ENCODE assay signal across 17 cellular contexts in the genomic region with DNA sequence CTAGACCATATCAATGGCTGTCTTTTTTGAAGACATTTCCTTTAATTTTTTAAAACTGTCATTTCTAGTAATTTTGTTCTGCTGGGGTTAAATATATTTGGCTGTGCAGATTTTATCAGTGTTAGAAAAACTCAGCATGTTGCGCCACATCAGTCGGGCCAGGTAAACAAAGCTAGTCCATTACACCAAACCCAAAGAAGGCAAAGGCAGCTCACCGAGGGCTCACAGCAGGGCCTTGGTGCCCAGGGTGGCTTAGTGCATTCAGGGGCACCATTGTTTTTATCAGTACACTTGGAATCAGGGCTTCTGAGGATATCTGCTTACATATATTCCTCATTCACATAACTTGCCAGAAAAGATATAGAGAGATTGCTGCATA. TPM values are rescaled to one million over a fixed set of nuclear protein-coding genes. Genes with fewer than 3 reads are reported as not detected.
DNase-seq lines count a peak whose midpoint lies in the region; ATAC-seq, FAIRE-seq and TF ChIP-seq lines count a peak whose summit lies in the region.
"Had no signal": no experiment of that assay in that cellular context is flagged by ENCODE, and none has a peak within 500 bp of the region (broad histone marks: within the 10 kb centered on the region; RNA-seq: fewer than 3 reads in every experiment).

No MANE protein-coding gene starts in this region.

- peak overlapping the region; percentile 6 to 17 for H3K18ac ChIP-seq in mesenchymal stem cell (ENCODE audit: low read depth in 1 of 2, low read length in 2 of 2)

- H2AK5ac ChIP-seq in mesenchymal stem cell (ENCODE audit: low read length, severe bottlenecking): no peak overlapping the region

- peaks cover 98% of the 10 kb centered on the region for H3K4me1 ChIP-seq in body of pancreas
- peaks cover 10% of the 10 kb centered on the region for H3K4me1 ChIP-seq in mesenchymal stem cell (ENCODE audit: control insufficient read depth, insufficient read depth, low read depth, low read length)
- peaks cover 0 to 5% of the 10 kb centered on the region in 2 donors for H3K4me1 ChIP-seq in small intestine (ENCODE audit: control insufficient read depth in 2 of 2, insufficient read depth in 1 of 2, low read depth in 1 of 2, low read length in 1 of 2)

- H3K4me2 ChIP-seq in mesenchymal stem cell (ENCODE audit: low read length, poor library complexity, severe bottlenecking): no peak overlapping the region

- H3K27me3 ChIP-seq in body of pancreas (no peaks in the 10 kb centered on the region), mesenchymal stem cell (ENCODE audit: control insufficient read depth in 1 of 2, insufficient read depth in 1 of 2, low read length in 2 of 2) (no peaks in the 10 kb centered on the region), small intestine (ENCODE audit: control insufficient read depth in 2 of 2, insufficient read depth in 2 of 2, low read length in 2 of 2) (no peaks in the 10 kb centered on the region)

- no peak overlapping the region for H2BK15ac ChIP-seq in mesenchymal stem cell (ENCODE audit: low read depth, poor library complexity, severe bottlenecking)

- no peak overlapping the region for H3K9ac ChIP-seq in mesenchymal stem cell (ENCODE audit: low read length)

- H2BK5ac ChIP-seq in mesenchymal stem cell (ENCODE audit: low read depth, low read length, poor library complexity, severe bottlenecking): no peak overlapping the region

- TF ChIP-seq POLR2A in body of pancreas (IDR thresholded peaks at IDR 0.05): peak in 2 of 3 donors; percentile 54 to 68

- ATAC-seq in body of pancreas: peak; percentile 28
- ATAC-seq in sciatic nerve: no peak
- ATAC-seq in GM18520 (IDR thresholded peaks at IDR 0.05; ENCODE audit: unreplicated experiment): no peak
- ATAC-seq: Panc1 had no signal

- intact Hi-C loops in body of pancreas (cut with DNase I) (no loop called here), sciatic nerve (cut with DNase I) (no loop called here)

- H3K4ac ChIP-seq in mesenchymal stem cell (ENCODE audit: low read depth in 1 of 2, low read length in 2 of 2): no peak overlapping the region

- peak; percentile 57 to 77 (median 70) for DNase-seq in body of pancreas
- DNase-seq in mesenchymal stem cell: no peak
- DNase-seq in small intestine: no peak
- DNase-seq in sciatic nerve (ENCODE audit: low spot score): no peak
- DNase-seq in NCI-H345 (lab: John Stamatoyannopoulos, UW): no peak
- DNase-seq: ACHN; CD8-positive, alpha-beta memory T cell; GOT3; MM.1S; NCI-H1105; NCI-H187 treated with DMSO at 0.1 percent for 48 hours; NCI-H446 treated with DMSO at 0.1 percent for 48 hours; NCI-H748 treated with DMSO at 0.1 percent for 48 hours; Right ventricle myocardium superior had no signal

- no peak overlapping the region for H2AFZ ChIP-seq in mesenchymal stem cell (ENCODE audit: low read depth, low read length)

- H3K14ac ChIP-seq in mesenchymal stem cell (ENCODE audit: low read length in 2 of 2): no peak overlapping the region

- no peak overlapping the region for H3K23ac ChIP-seq in mesenchymal stem cell (ENCODE audit: low read length in 2 of 2)

- H4K91ac ChIP-seq in mesenchymal stem cell (ENCODE audit: low read length): no peak overlapping the region

- no peak for FAIRE-seq in small intestine (lab: Jason Lieb, UNC)

- 13 to 20% methylated on average over 3 of the region's 3 CpGs for WGBS in body of pancreas, 2 donors
- 93% methylated on average over 3 of the region's 3 CpGs for WGBS in mesenchymal stem cell
- 31 to 69% (median 34%) methylated on average over 3 of the region's 3 CpGs for WGBS in small intestine, 3 donors

- H3K9me3 ChIP-seq in body of pancreas: no peaks in the 10 kb centered on the region
- H3K9me3 ChIP-seq in mesenchymal stem cell (ENCODE audit: control insufficient read depth, low read length): no peaks in the 10 kb centered on the region
- no peaks in the 10 kb centered on the region for H3K9me3 ChIP-seq in small intestine (ENCODE audit: control insufficient read depth, low read depth)

- H4K8ac ChIP-seq in mesenchymal stem cell (ENCODE audit: low read length): peak overlapping the region; percentile 69

- H3K36me3 ChIP-seq in body of pancreas (replicated peaks in 1 of 2; ENCODE audit: insufficient read depth in 1 of 2, low read depth in 2 of 2): no peaks in the 10 kb centered on the region
- H3K36me3 ChIP-seq in mesenchymal stem cell (ENCODE audit: control insufficient read depth in 1 of 2, insufficient read depth in 2 of 2, low read depth in 1 of 2, low read length in 2 of 2): no peaks in the 10 kb centered on the region
- H3K36me3 ChIP-seq in small intestine (ENCODE audit: control insufficient read depth in 2 of 2, insufficient read depth in 2 of 2, low read length in 2 of 2): no peaks in the 10 kb centered on the region

- peaks cover 17% of the 10 kb centered on the region for H3K79me1 ChIP-seq in mesenchymal stem cell (replicated peaks; ENCODE audit: low read length, poor library complexity, severe bottlenecking)

- no peak overlapping the region for H2BK120ac ChIP-seq in mesenchymal stem cell (ENCODE audit: low read depth, low read length)

- peak overlapping the region; percentile 38 for H3K27ac ChIP-seq in C4-2B
- peak overlapping the region; percentile 96 to 99 (median 97) for H3K27ac ChIP-seq in body of pancreas
- H3K27ac ChIP-seq in mesenchymal stem cell (ENCODE audit: low read length, poor library complexity, severe bottlenecking): no peak overlapping the region
- H3K27ac ChIP-seq in small intestine (ENCODE audit: low read depth in 1 of 2, low read length in 1 of 2): peak overlapping the region; percentile 18 to 27

- TF ChIP-seq CTCF in C4-2B (conservative IDR thresholded peaks at IDR 0.05): no peak
- no peak for TF ChIP-seq CTCF in body of pancreas (IDR thresholded peaks at IDR 0.05)

- H2BK12ac ChIP-seq in mesenchymal stem cell (ENCODE audit: low read length in 2 of 2): no peak overlapping the region

- H3K4me3 ChIP-seq in body of pancreas (no peak overlapping the region), mesenchymal stem cell (ENCODE audit: insufficient read depth in 1 of 2, low read depth in 1 of 2, low read length in 2 of 2) (no peak overlapping the region), small intestine (ENCODE audit: low read depth in 1 of 2, low read length in 2 of 2) (no peak overlapping the region)

RNA-seq across cellular contexts. Expression of a gene that starts 22.2 kb away (rescaled TPM):
- total RNA-seq in body of pancreas (100 to 1,000 TPM in 1 of 2 donors, 10 to 100 TPM in 1; 83.3 to 359 TPM), sciatic nerve (49.8 TPM)
- 5.8 TPM for polyA plus RNA-seq in mesenchymal stem cell (2013, experiment 1 of 2)
- polyA plus RNA-seq in mesenchymal stem cell (2013, experiment 2 of 2): 6.8 TPM
- polyA plus RNA-seq in small intestine: 10 to 100 TPM in 2 of 3 donors, 1 to 10 TPM in 1; 10.0 to 57.0 (median 13.6) TPM

Comparison
In these comparisons a context has a peak if more than half of its experiments do, and no peak if none do; other contexts are left out.
1. DNase-seq: peak in body of pancreas (4 of 4); none in mesenchymal stem cell (single experiment), small intestine (single experiment), sciatic nerve (single experiment) and NCI-H345 (single experiment).